Comparison of ENCODE assay signal across 1 cellular context in genomic region chr3:127560051-127560787, GRCh38.
TF ChIP-seq lines count a peak whose summit lies in the region.

No MANE protein-coding gene starts in this region.

TF ChIP-seq in HEK293T, 16 proteins besides CTCF, POLR2A, EP300 and RAD21 (continued from another document):
- TF ChIP-seq BHLHE40 (IDR thresholded peaks at IDR 0.05; ENCODE audit: borderline replicate concordance) (no peak), LEF1 (IDR thresholded peaks at IDR 0.05; ENCODE audit: borderline replicate concordance) (no peak)
